In the genomic region with DNA sequence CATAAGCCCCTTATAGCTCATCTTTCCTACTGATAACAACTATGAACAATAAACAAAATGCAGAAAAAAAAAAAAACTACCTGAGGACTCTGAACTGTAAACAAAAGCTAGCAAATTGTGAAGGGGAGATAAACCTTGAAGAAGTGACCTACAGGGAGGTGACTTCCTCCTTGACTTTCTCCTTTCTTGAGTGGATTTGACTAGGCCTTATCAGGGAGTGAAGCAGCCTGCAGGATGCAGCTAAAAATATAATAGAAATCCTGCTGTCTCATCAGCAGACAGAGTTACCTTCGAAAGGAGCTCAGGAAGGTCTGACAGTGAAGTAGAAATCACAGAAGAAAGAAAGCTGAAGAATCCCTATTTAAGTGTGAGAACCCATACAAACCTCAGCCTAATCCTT, we compare ENCODE assay signal across 1 cellular context.
TF ChIP-seq lines count a peak whose summit lies in the region.

No MANE protein-coding gene starts in this region.

TF ChIP-seq in GM23338, 12 proteins besides CTCF, POLR2A, EP300 and RAD21 (continued from another document):
- TF ChIP-seq, protein P1, sequence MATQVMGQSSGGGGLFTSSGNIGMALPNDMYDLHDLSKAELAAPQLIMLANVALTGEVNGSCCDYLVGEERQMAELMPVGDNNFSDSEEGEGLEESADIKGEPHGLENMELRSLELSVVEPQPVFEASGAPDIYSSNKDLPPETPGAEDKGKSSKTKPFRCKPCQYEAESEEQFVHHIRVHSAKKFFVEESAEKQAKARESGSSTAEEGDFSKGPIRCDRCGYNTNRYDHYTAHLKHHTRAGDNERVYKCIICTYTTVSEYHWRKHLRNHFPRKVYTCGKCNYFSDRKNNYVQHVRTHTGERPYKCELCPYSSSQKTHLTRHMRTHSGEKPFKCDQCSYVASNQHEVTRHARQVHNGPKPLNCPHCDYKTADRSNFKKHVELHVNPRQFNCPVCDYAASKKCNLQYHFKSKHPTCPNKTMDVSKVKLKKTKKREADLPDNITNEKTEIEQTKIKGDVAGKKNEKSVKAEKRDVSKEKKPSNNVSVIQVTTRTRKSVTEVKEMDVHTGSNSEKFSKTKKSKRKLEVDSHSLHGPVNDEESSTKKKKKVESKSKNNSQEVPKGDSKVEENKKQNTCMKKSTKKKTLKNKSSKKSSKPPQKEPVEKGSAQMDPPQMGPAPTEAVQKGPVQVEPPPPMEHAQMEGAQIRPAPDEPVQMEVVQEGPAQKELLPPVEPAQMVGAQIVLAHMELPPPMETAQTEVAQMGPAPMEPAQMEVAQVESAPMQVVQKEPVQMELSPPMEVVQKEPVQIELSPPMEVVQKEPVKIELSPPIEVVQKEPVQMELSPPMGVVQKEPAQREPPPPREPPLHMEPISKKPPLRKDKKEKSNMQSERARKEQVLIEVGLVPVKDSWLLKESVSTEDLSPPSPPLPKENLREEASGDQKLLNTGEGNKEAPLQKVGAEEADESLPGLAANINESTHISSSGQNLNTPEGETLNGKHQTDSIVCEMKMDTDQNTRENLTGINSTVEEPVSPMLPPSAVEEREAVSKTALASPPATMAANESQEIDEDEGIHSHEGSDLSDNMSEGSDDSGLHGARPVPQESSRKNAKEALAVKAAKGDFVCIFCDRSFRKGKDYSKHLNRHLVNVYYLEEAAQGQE (IDR thresholded peaks at IDR 0.05; ENCODE audit: unreplicated experiment), result no peak
TF ChIP-seq in GM23338: peak in this region for 0.
